In the genomic region with DNA sequence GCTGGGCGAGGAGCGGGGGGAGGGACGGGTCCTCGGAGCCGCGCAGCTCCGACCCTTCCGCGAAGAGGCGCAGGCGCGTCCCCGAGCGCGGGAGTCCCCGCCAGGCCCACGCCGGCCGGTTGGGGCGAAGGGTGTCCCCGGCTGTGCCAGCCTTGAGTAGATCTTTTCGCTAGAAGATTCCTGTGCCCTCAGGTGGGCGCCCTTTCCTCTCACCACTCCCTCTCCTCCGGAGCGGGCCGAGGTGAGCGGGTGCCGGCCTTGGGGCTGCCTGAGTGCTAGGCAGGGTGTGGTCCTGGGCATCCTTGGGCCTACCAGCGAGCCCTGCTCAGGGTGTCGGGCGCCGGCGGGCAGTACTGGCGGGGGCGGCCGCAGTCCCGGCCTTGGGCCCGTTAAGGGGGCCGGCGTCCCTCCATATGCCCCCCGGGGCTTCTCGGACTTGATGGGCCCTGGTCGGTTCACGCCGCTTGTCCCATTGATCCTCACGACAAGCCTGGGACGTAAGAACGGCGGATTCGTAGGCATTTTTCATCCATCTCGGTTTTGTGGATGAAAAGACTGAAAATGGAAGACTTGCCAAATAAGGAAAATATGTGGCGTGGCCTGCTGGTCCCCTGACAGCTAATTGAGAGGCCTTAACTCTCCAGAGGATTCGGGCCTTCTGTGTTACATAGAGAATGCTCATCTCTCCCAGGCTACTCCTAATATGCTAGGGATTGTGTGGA, we compare ENCODE assay signal across 1 cellular context.
TF ChIP-seq lines count a peak whose summit lies in the region.

No MANE protein-coding gene starts in this region.

TF ChIP-seq in HepG2, 621 proteins besides CTCF, POLR2A, EP300 and RAD21 (continued from another document and continues in another):
- no peak for TF ChIP-seq ZNF761 (CRISPR knock-in tag; conservative IDR thresholded peaks at IDR 0.05)
- TF ChIP-seq NCOR1 (IDR thresholded peaks at IDR 0.05; ENCODE audit: borderline replicate concordance, low read length), result no peak
- TF ChIP-seq, protein P1, sequence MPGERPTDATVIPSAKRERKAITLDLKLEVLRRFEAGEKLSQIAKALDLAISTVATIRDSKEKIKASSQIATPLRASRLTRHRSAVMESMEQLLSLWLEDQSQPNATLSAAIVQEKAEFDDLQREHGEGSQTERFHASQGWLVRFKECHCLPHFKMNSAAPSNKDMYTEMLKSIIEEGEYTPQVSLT (CRISPR knock-in tag; IDR thresholded peaks at IDR 0.05; ENCODE audit: borderline replicate concordance, low read depth), result no peak
- TF ChIP-seq, protein P2, sequence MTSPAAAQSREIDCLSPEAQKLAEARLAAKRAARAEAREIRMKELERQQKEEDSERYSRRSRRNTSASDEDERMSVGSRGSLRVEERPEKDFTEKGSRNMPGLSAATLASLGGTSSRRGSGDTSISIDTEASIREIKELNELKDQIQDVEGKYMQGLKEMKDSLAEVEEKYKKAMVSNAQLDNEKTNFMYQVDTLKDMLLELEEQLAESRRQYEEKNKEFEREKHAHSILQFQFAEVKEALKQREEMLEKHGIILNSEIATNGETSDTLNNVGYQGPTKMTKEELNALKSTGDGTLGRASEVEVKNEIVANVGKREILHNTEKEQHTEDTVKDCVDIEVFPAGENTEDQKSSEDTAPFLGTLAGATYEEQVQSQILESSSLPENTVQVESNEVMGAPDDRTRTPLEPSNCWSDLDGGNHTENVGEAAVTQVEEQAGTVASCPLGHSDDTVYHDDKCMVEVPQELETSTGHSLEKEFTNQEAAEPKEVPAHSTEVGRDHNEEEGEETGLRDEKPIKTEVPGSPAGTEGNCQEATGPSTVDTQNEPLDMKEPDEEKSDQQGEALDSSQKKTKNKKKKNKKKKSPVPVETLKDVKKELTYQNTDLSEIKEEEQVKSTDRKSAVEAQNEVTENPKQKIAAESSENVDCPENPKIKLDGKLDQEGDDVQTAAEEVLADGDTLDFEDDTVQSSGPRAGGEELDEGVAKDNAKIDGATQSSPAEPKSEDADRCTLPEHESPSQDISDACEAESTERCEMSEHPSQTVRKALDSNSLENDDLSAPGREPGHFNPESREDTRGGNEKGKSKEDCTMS (CRISPR knock-in tag; conservative IDR thresholded peaks at IDR 0.05), result no peak
- peak; percentile 7 for TF ChIP-seq AGO2 (optimal IDR thresholded peaks at IDR 0.05; ENCODE audit: low read depth, low read length)
- TF ChIP-seq, protein P3, sequence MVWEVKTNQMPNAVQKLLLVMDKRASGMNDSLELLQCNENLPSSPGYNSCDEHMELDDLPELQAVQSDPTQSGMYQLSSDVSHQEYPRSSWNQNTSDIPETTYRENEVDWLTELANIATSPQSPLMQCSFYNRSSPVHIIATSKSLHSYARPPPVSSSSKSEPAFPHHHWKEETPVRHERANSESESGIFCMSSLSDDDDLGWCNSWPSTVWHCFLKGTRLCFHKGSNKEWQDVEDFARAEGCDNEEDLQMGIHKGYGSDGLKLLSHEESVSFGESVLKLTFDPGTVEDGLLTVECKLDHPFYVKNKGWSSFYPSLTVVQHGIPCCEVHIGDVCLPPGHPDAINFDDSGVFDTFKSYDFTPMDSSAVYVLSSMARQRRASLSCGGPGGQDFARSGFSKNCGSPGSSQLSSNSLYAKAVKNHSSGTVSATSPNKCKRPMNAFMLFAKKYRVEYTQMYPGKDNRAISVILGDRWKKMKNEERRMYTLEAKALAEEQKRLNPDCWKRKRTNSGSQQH (CRISPR knock-in tag; IDR thresholded peaks at IDR 0.05; ENCODE audit: low read depth), result no peak
- TF ChIP-seq ZMAT3 (CRISPR knock-in tag; conservative IDR thresholded peaks at IDR 0.05), result no peak
- no peak; the same call in 1 of the 2 replicates for TF ChIP-seq ZNF33B (CRISPR knock-in tag; IDR thresholded peaks at IDR 0.05)
- TF ChIP-seq RFX5 (IDR thresholded peaks at IDR 0.05; ENCODE audit: low read depth, low read length), result no peak
- peak; percentile 22; the same call in 1 of the 2 replicates for TF ChIP-seq TMF1 (CRISPR knock-in tag; IDR thresholded peaks at IDR 0.05; ENCODE audit: low read depth)
- TF ChIP-seq, protein P4, sequence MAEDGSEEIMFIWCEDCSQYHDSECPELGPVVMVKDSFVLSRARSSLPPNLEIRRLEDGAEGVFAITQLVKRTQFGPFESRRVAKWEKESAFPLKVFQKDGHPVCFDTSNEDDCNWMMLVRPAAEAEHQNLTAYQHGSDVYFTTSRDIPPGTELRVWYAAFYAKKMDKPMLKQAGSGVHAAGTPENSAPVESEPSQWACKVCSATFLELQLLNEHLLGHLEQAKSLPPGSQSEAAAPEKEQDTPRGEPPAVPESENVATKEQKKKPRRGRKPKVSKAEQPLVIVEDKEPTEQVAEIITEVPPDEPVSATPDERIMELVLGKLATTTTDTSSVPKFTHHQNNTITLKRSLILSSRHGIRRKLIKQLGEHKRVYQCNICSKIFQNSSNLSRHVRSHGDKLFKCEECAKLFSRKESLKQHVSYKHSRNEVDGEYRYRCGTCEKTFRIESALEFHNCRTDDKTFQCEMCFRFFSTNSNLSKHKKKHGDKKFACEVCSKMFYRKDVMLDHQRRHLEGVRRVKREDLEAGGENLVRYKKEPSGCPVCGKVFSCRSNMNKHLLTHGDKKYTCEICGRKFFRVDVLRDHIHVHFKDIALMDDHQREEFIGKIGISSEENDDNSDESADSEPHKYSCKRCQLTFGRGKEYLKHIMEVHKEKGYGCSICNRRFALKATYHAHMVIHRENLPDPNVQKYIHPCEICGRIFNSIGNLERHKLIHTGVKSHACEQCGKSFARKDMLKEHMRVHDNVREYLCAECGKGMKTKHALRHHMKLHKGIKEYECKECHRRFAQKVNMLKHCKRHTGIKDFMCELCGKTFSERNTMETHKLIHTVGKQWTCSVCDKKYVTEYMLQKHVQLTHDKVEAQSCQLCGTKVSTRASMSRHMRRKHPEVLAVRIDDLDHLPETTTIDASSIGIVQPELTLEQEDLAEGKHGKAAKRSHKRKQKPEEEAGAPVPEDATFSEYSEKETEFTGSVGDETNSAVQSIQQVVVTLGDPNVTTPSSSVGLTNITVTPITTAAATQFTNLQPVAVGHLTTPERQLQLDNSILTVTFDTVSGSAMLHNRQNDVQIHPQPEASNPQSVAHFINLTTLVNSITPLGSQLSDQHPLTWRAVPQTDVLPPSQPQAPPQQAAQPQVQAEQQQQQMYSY (CRISPR knock-in tag; IDR thresholded peaks at IDR 0.05), result no peak
- no peak; the same call in 1 of the 2 replicates for TF ChIP-seq HOXA5 (CRISPR knock-in tag; IDR thresholded peaks at IDR 0.05)
- TF ChIP-seq, protein P5, sequence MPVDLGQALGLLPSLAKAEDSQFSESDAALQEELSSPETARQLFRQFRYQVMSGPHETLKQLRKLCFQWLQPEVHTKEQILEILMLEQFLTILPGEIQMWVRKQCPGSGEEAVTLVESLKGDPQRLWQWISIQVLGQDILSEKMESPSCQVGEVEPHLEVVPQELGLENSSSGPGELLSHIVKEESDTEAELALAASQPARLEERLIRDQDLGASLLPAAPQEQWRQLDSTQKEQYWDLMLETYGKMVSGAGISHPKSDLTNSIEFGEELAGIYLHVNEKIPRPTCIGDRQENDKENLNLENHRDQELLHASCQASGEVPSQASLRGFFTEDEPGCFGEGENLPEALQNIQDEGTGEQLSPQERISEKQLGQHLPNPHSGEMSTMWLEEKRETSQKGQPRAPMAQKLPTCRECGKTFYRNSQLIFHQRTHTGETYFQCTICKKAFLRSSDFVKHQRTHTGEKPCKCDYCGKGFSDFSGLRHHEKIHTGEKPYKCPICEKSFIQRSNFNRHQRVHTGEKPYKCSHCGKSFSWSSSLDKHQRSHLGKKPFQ (CRISPR knock-in tag; IDR thresholded peaks at IDR 0.05; ENCODE audit: insufficient replicate concordance), result no peak
- TF ChIP-seq ZNF44 (CRISPR knock-in tag; IDR thresholded peaks at IDR 0.05), result 0 out of 2 replicates have a peak, but pooled peaks have one; percentile 23
- TF ChIP-seq, protein P6, sequence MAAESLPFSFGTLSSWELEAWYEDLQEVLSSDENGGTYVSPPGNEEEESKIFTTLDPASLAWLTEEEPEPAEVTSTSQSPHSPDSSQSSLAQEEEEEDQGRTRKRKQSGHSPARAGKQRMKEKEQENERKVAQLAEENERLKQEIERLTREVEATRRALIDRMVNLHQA (CRISPR knock-in tag; IDR thresholded peaks at IDR 0.05), result no peak
- TF ChIP-seq ZNF253 (CRISPR knock-in tag; IDR thresholded peaks at IDR 0.05; ENCODE audit: borderline replicate concordance), result no peak
- TF ChIP-seq, protein P7, sequence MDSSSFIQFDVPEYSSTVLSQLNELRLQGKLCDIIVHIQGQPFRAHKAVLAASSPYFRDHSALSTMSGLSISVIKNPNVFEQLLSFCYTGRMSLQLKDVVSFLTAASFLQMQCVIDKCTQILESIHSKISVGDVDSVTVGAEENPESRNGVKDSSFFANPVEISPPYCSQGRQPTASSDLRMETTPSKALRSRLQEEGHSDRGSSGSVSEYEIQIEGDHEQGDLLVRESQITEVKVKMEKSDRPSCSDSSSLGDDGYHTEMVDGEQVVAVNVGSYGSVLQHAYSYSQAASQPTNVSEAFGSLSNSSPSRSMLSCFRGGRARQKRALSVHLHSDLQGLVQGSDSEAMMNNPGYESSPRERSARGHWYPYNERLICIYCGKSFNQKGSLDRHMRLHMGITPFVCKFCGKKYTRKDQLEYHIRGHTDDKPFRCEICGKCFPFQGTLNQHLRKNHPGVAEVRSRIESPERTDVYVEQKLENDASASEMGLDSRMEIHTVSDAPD (CRISPR knock-in tag; IDR thresholded peaks at IDR 0.05), result no peak
- no peak for TF ChIP-seq ZC3H13 (CRISPR knock-in tag; IDR thresholded peaks at IDR 0.05)
- TF ChIP-seq, protein P8, sequence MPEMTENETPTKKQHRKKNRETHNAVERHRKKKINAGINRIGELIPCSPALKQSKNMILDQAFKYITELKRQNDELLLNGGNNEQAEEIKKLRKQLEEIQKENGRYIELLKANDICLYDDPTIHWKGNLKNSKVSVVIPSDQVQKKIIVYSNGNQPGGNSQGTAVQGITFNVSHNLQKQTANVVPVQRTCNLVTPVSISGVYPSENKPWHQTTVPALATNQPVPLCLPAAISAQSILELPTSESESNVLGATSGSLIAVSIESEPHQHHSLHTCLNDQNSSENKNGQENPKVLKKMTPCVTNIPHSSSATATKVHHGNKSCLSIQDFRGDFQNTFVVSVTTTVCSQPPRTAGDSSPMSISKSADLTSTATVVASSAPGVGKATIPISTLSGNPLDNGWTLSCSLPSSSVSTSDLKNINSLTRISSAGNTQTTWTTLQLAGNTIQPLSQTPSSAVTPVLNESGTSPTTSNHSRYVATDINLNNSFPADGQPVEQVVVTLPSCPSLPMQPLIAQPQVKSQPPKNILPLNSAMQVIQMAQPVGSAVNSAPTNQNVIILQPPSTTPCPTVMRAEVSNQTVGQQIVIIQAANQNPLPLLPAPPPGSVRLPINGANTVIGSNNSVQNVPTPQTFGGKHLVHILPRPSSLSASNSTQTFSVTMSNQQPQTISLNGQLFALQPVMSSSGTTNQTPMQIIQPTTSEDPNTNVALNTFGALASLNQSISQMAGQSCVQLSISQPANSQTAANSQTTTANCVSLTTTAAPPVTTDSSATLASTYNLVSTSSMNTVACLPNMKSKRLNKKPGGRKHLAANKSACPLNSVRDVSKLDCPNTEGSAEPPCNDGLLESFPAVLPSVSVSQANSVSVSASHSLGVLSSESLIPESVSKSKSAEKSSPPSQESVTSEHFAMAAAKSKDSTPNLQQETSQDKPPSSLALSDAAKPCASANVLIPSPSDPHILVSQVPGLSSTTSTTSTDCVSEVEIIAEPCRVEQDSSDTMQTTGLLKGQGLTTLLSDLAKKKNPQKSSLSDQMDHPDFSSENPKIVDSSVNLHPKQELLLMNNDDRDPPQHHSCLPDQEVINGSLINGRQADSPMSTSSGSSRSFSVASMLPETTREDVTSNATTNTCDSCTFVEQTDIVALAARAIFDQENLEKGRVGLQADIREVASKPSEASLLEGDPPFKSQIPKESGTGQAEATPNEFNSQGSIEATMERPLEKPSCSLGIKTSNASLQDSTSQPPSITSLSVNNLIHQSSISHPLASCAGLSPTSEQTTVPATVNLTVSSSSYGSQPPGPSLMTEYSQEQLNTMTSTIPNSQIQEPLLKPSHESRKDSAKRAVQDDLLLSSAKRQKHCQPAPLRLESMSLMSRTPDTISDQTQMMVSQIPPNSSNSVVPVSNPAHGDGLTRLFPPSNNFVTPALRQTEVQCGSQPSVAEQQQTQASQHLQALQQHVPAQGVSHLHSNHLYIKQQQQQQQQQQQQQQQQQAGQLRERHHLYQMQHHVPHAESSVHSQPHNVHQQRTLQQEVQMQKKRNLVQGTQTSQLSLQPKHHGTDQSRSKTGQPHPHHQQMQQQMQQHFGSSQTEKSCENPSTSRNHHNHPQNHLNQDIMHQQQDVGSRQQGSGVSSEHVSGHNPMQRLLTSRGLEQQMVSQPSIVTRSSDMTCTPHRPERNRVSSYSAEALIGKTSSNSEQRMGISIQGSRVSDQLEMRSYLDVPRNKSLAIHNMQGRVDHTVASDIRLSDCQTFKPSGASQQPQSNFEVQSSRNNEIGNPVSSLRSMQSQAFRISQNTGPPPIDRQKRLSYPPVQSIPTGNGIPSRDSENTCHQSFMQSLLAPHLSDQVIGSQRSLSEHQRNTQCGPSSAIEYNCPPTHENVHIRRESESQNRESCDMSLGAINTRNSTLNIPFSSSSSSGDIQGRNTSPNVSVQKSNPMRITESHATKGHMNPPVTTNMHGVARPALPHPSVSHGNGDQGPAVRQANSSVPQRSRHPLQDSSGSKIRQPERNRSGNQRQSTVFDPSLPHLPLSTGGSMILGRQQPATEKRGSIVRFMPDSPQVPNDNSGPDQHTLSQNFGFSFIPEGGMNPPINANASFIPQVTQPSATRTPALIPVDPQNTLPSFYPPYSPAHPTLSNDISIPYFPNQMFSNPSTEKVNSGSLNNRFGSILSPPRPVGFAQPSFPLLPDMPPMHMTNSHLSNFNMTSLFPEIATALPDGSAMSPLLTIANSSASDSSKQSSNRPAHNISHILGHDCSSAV (CRISPR knock-in tag; IDR thresholded peaks at IDR 0.05; ENCODE audit: borderline replicate concordance), result no peak
- TF ChIP-seq AHR (CRISPR knock-in tag; IDR thresholded peaks at IDR 0.05), result no peak; the same call in 1 of the 2 replicates
- TF ChIP-seq, protein P9, sequence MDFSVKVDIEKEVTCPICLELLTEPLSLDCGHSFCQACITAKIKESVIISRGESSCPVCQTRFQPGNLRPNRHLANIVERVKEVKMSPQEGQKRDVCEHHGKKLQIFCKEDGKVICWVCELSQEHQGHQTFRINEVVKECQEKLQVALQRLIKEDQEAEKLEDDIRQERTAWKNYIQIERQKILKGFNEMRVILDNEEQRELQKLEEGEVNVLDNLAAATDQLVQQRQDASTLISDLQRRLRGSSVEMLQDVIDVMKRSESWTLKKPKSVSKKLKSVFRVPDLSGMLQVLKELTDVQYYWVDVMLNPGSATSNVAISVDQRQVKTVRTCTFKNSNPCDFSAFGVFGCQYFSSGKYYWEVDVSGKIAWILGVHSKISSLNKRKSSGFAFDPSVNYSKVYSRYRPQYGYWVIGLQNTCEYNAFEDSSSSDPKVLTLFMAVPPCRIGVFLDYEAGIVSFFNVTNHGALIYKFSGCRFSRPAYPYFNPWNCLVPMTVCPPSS (IDR thresholded peaks at IDR 0.05), result no peak
- no peak for TF ChIP-seq TBL1XR1 (IDR thresholded peaks at IDR 0.05; ENCODE audit: borderline replicate concordance, low read length, partially characterized antibody)
- TF ChIP-seq ATF7-NPFF (CRISPR knock-in tag; IDR thresholded peaks at IDR 0.05; ENCODE audit: low read depth), result no peak; the same call in 1 of the 2 replicates
- no peak for TF ChIP-seq KDM1A (CRISPR knock-in tag; IDR thresholded peaks at IDR 0.05)
- TF ChIP-seq HNF4A (CRISPR knock-in tag; IDR thresholded peaks at IDR 0.05), result no peak
- no peak for TF ChIP-seq ZNF354B (CRISPR knock-in tag; IDR thresholded peaks at IDR 0.05)
- no peak; the same call in 1 of the 2 replicates for TF ChIP-seq BORCS8-MEF2B (CRISPR knock-in tag; IDR thresholded peaks at IDR 0.05)
- TF ChIP-seq RFX1 (IDR thresholded peaks at IDR 0.05), result no peak
- TF ChIP-seq ZNF367 (CRISPR knock-in tag; IDR thresholded peaks at IDR 0.05; ENCODE audit: borderline replicate concordance), result no peak
- TF ChIP-seq ZNF431 (CRISPR knock-in tag; IDR thresholded peaks at IDR 0.05; ENCODE audit: borderline replicate concordance, low read depth), result no peak
- TF ChIP-seq, protein P10, sequence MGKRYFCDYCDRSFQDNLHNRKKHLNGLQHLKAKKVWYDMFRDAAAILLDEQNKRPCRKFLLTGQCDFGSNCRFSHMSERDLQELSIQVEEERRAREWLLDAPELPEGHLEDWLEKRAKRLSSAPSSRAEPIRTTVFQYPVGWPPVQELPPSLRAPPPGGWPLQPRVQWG (CRISPR knock-in tag; IDR thresholded peaks at IDR 0.05; ENCODE audit: borderline replicate concordance, low read depth), result no peak
